ENCODE assay signal across 1 cellular context in genomic region chr10:17835688-17836087, GRCh38.
TF ChIP-seq lines count a peak whose summit lies in the region.

No MANE protein-coding gene starts in this region.

TF ChIP-seq in H1, 55 proteins besides CTCF, POLR2A, EP300 and RAD21:
- TF ChIP-seq RBBP5 (IDR thresholded peaks at IDR 0.05; ENCODE audit: borderline replicate concordance, low read depth, low read length) (no peak), RXRA (IDR thresholded peaks at IDR 0.05; ENCODE audit: insufficient read depth, low read depth, low read length) (no peak), SRF (IDR thresholded peaks at IDR 0.05; ENCODE audit: low read depth, low read length) (no peak), KDM4A (IDR thresholded peaks at IDR 0.05; ENCODE audit: low read depth, low read length, severe bottlenecking) (no peak), CHD2 (IDR thresholded peaks at IDR 0.05; ENCODE audit: low read length) (no peak), JUN (IDR thresholded peaks at IDR 0.05; ENCODE audit: low read depth, low read length) (no peak), CREB1 (IDR thresholded peaks at IDR 0.05) (no peak), NRF1 (IDR thresholded peaks at IDR 0.05; ENCODE audit: low read depth, low read length) (no peak)
TF ChIP-seq in H1: peak in this region for 0.
